Comparison of ENCODE assay signal across 11 cellular contexts in the genomic region with DNA sequence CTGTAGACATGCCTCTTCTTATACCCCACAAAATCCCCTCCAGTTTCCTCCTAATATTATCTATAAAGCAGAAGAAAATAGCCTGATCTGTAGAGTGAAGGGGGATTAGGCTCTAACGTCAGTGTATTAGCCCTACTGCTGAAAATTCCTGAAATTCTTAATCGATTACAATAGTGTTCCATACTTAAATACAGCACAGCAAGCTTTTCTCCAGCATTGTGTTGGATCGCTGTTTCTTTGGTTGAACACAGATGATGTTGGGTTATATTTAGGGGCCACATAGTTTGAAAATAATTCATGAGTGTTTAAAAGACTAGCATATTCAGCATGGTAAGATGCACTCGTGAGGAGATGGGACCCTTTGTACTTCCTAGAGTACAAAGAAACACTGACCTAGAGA. TPM values are rescaled to one million over a fixed set of nuclear protein-coding genes. Genes with fewer than 3 reads are reported as not detected.
A peak's percentile ranks its signal among the peaks of the same experiment; 100 is the strongest.
DNase-seq lines count a peak whose midpoint lies in the region; ATAC-seq, FAIRE-seq and TF ChIP-seq lines count a peak whose summit lies in the region.
"Had no signal": no experiment of that assay in that cellular context is flagged by ENCODE, and none has a peak within 500 bp of the region (broad histone marks: within the 10 kb centered on the region; RNA-seq: fewer than 3 reads in every experiment).

No MANE protein-coding gene starts in this region.

- H3K27me3 ChIP-seq in HUES64 (ENCODE audit: insufficient read depth, low read length): no peaks in the 10 kb centered on the region
- no peaks in the 10 kb centered on the region for H3K27me3 ChIP-seq in H1 (replicated peaks in 1 of 4; ENCODE audit: control insufficient read depth in 3 of 4, extremely low read depth in 1 of 4, insufficient read depth in 3 of 4, low read length in 3 of 4)
- H3K27me3 ChIP-seq: pancreas, SJSA1 had no signal

- H3K27ac ChIP-seq in HUES64 (ENCODE audit: low read depth, low read length) (peak overlapping the region; percentile 12; the same call in 1 of the 2 replicates), H1 (ENCODE audit: low read depth, low read length) (no peak overlapping the region), mesodermal cell (ENCODE audit: low read depth, low read length, severe bottlenecking) (peak overlapping the region; percentile 33)
- H3K27ac ChIP-seq: SJSA1 had no signal

- H3K23me2 ChIP-seq in H1 (ENCODE audit: low read depth, low read length): no peaks in the 10 kb centered on the region

- H3K4me1 ChIP-seq in HUES64 (ENCODE audit: insufficient read depth, low read length): peaks cover 14% of the 10 kb centered on the region
- no peaks in the 10 kb centered on the region for H3K4me1 ChIP-seq in H1 (replicated peaks in 1 of 4; ENCODE audit: control insufficient read depth in 3 of 4, insufficient read depth in 4 of 4, low read length in 3 of 4)
- H3K4me1 ChIP-seq in mesodermal cell (ENCODE audit: control insufficient read depth, insufficient read depth, low read length, poor library complexity, severe bottlenecking): peaks cover 4% of the 10 kb centered on the region

- no peaks in the 10 kb centered on the region; the same call in 1 of the 2 replicates for H3K79me1 ChIP-seq in H1 (ENCODE audit: low read depth, low read length)

- peak; percentile 26 for DNase-seq in AG08396 (ENCODE audit: low spot score)
- DNase-seq in H1 (ENCODE audit: low read depth in 1 of 2, low spot score in 2 of 2): no peak
- DNase-seq in activated naive CD4-positive, alpha-beta T cell treated with anti-CD3 and anti-CD28 coated beads, Interleukin-2, amount 50 U/mL, for 16 hours: no peak
- DNase-seq in hippocampal formation (lab: John Stamatoyannopoulos, UW): no peak
- DNase-seq: NK-92 treated with Interleukin-12 subunit alpha and Interleukin-12 subunit beta, amount 100 ng/mL, for 24 hours; pancreas had no signal

- H2BK12ac ChIP-seq in H1 (ENCODE audit: low read depth, low read length): no peak overlapping the region

- no peak overlapping the region for H2AFZ ChIP-seq in H1 (ENCODE audit: low read length)

- POLR2A ChIA-PET in H1 (lab: Charles Lee; ENCODE audit: partially characterized antibody): no interaction called here

- no peak overlapping the region for H3K4me2 ChIP-seq in H1 (ENCODE audit: insufficient read depth in 1 of 2, low read depth in 2 of 2, low read length in 2 of 2)

- ATAC-seq in GM21515 (IDR thresholded peaks at IDR 0.05; ENCODE audit: unreplicated experiment): no peak
- no peak for ATAC-seq in GM18502 (IDR thresholded peaks at IDR 0.05; ENCODE audit: poor library complexity, unreplicated experiment)

- H4K20me1 ChIP-seq in H1 (replicated peaks in 1 of 2; ENCODE audit: control insufficient read depth in 1 of 2, insufficient read depth in 2 of 2, low read length in 2 of 2): peaks cover 0 to 2% of the 10 kb centered on the region in 2 experiments

- H3K79me2 ChIP-seq in H1 (ENCODE audit: control insufficient read depth in 1 of 2, insufficient read depth in 2 of 2, low read length in 2 of 2): peaks cover 0 to 21% of the 10 kb centered on the region in 2 experiments; a peak in 2 of 4 replicates

- H3K4ac ChIP-seq in H1 (replicated peaks; ENCODE audit: insufficient read length, low read depth, low read length): no peak overlapping the region

- TF ChIP-seq RAD21 in H1 (IDR thresholded peaks at IDR 0.05 in 1 of 2, conservative IDR thresholded peaks at IDR 0.05 in 1 of 2; ENCODE audit: low read depth in 2 of 2, low read length in 2 of 2): no peak

- TF ChIP-seq CTCF in H1 (IDR thresholded peaks at IDR 0.05; ENCODE audit: control extremely low read depth in 1 of 3, insufficient read depth in 1 of 3, low read depth in 1 of 3, low read length in 3 of 3): no peak

- H2BK20ac ChIP-seq in H1 (ENCODE audit: low read length): no peak overlapping the region

- H4K91ac ChIP-seq in H1 (replicated peaks; ENCODE audit: insufficient read length, low read length): no peak overlapping the region

- peaks cover 14% of the 10 kb centered on the region; the same call in 1 of the 2 replicates for H3K36me3 ChIP-seq in HUES64 (ENCODE audit: insufficient read depth, low read length)
- H3K36me3 ChIP-seq in H1 (ENCODE audit: control insufficient read depth in 2 of 4, insufficient read depth in 4 of 4, low read length in 3 of 4): peaks cover 0 to 11% (median 4%) of the 10 kb centered on the region in 4 experiments; a peak in 4 of 8 replicates
- peaks cover 10% of the 10 kb centered on the region for H3K36me3 ChIP-seq in mesodermal cell (ENCODE audit: control insufficient read depth, insufficient read depth, low read length)
- H3K36me3 ChIP-seq: pancreas had no signal

- no peak overlapping the region for H3K14ac ChIP-seq in H1 (ENCODE audit: insufficient read length)

- H3K18ac ChIP-seq in H1 (ENCODE audit: extremely low read depth, low read length): no peak overlapping the region

- CTCF ChIA-PET in H1 (lab: Charles Lee; ENCODE audit: partially characterized antibody): no interaction called here

- no peak overlapping the region for H4K8ac ChIP-seq in H1 (ENCODE audit: extremely low read depth, insufficient read depth, low read length)

- H3K4me3 ChIP-seq in HUES64 (ENCODE audit: low read length) (no peak overlapping the region), H1 (ENCODE audit: extremely low read depth in 1 of 4, insufficient read depth in 2 of 4, low read depth in 3 of 4, low read length in 4 of 4) (no peak overlapping the region), mesodermal cell (ENCODE audit: extremely low read depth, insufficient read depth, low read length, poor library complexity, severe bottlenecking) (no peak overlapping the region)
- H3K4me3 ChIP-seq: pancreas, SJSA1 had no signal

- H3K56ac ChIP-seq in H1 (replicated peaks; ENCODE audit: insufficient read length, low read depth, low read length): no peak overlapping the region

- H3K9me3 ChIP-seq in HUES64 (ENCODE audit: insufficient read depth, low read depth, low read length): peaks cover 16% of the 10 kb centered on the region; the same call in 1 of the 2 replicates
- H3K9me3 ChIP-seq in H1 (ENCODE audit: insufficient read depth in 2 of 2, low read depth in 1 of 2, low read length in 1 of 2): peaks cover 4 to 6% of the 10 kb centered on the region in 2 experiments; a peak in 2 of 4 replicates
- peaks cover 6% of the 10 kb centered on the region for H3K9me3 ChIP-seq in mesodermal cell (ENCODE audit: control insufficient read depth, low read length)
- H3K9me3 ChIP-seq: pancreas had no signal

- H3K9ac ChIP-seq in HUES64 (ENCODE audit: low read depth, low read length) (no peak overlapping the region), H1 (replicated peaks in 1 of 4; ENCODE audit: extremely low read depth in 1 of 4, low read depth in 3 of 4, low read length in 3 of 4) (no peak overlapping the region)

- H3K23ac ChIP-seq in H1 (ENCODE audit: insufficient read length): no peak overlapping the region

- no peak for FAIRE-seq in H1 (lab: Jason Lieb, UNC)
- FAIRE-seq: pancreas had no signal

- TF ChIP-seq POLR2A in H1 (IDR thresholded peaks at IDR 0.05; ENCODE audit: control extremely low read depth in 1 of 2, low read depth in 2 of 2, low read length in 2 of 2): no peak

- no peak for TF ChIP-seq EP300 in H1 (IDR thresholded peaks at IDR 0.05; ENCODE audit: borderline replicate concordance in 1 of 2, low read depth in 2 of 2, low read length in 2 of 2)

- no peak overlapping the region for H2BK15ac ChIP-seq in H1 (ENCODE audit: low read length)

- 83% methylated on average over 4 of the region's 4 CpGs for WGBS in HUES64
- WGBS in H1 (ENCODE audit: extremely low coverage in 1 of 2, insufficient coverage in 1 of 2, insufficient read length in 1 of 2, insufficient replicate concordance in 2 of 2, low coverage in 1 of 2, low lambda C conversion rate in 2 of 2, missing lambda C conversion rate in 1 of 2), 2 experiments: 70% methylated on average over 4 of the region's 4 CpGs; no CpG with 5 or more reads in 1 of the 2 experiments
- 60 to 83% methylated on average over 1 of the region's 4 CpGs for WGBS in mesodermal cell (ENCODE audit: insufficient coverage in 2 of 2), 2 experiments

- H4K5ac ChIP-seq in H1 (ENCODE audit: insufficient read length, low read depth, low read length): no peak overlapping the region

- H2BK120ac ChIP-seq in H1 (replicated peaks; ENCODE audit: low read depth, low read length): no peak overlapping the region

- no peak overlapping the region for H2AK5ac ChIP-seq in H1 (ENCODE audit: low read depth, low read length)

- no peak overlapping the region for H2BK5ac ChIP-seq in H1 (ENCODE audit: low read depth, low read length)

TF ChIP-seq in H1, 55 proteins besides CTCF, POLR2A, EP300 and RAD21:
- no peak for TF ChIP-seq MAFK (IDR thresholded peaks at IDR 0.05; ENCODE audit: low read depth, low read length)
- TF ChIP-seq TEAD4 (IDR thresholded peaks at IDR 0.05; ENCODE audit: low read depth, low read length): peak; percentile 22; the same call in 1 of the 2 replicates
TF ChIP-seq in H1: peak in this region for 1.

RNA-seq across cellular contexts. Expression of a gene that starts 52.5 kb away (rescaled TPM):
- polyA plus RNA-seq in HUES64 (2013, experiment 1 of 2): 21.6 TPM
- 22.7 TPM for polyA plus RNA-seq in HUES64 (2013, experiment 2 of 2)
- total RNA-seq in H1 (2021; fragmentation: NEBNext Ultra II Directional; extraction: Animal tissue kit (Norgen Biotek cat#: 25700)): 30.8 and 33.5 TPM in 2 replicates
- 29.1 and 34.5 TPM in 2 replicates for polyA plus RNA-seq in H1 (2011; rRNA removed)
- polyA plus RNA-seq in H1 (2011; cell fraction: cytosol; rRNA removed): 22.2 TPM
- 35.8 TPM for polyA plus RNA-seq in H1 (2011; cell fraction: nucleus; rRNA removed)
- polyA plus RNA-seq in H1 (2012, experiment 1 of 2): 21.1 to 31.2 TPM (median 29.7 TPM) in 4 replicates
- 5.8 TPM for polyA plus RNA-seq in H1 (2012, experiment 2 of 2)
- 36.5 TPM for polyA plus RNA-seq in H1 (2013, experiment 1 of 2)
- polyA plus RNA-seq in H1 (2013, experiment 2 of 2): 40.3 TPM
- 104 and 146 TPM in 2 replicates for polyA minus RNA-seq in H1 (2011; rRNA and poly(A)+ RNA removed)
- polyA minus RNA-seq in H1 (2011; cell fraction: cytosol; rRNA and poly(A)+ RNA removed): 39.8 TPM
- 103 TPM for polyA minus RNA-seq in H1 (2011; cell fraction: nucleus; rRNA and poly(A)+ RNA removed)
- polyA plus RNA-seq in mesodermal cell (2013, experiment 1 of 2): 38.2 TPM
- polyA plus RNA-seq in mesodermal cell (2013, experiment 2 of 2): 34.7 TPM
